ENCODE assay signal across 25 cellular contexts in the genomic region with DNA sequence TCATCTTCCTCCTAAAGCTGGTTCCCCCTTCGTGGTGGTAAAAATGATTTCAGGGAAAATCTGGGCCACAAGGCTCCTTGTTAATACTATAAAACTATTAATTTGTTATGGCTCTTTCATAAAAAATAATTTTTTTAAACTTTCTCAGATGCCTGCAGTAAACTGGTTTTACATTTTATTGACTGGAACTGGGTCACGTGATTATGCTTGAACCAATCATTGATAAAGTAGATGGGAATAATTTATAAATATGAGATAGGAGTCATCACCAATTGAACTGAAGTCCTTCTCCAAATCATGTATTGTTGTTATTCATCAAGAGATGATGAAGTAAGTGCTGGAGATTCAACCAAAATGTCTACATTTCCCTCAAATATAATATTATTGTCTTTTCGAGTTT.
"Had no signal": no experiment of that assay in that cellular context is flagged by ENCODE, and none has a peak within 500 bp of the region (broad histone marks: within the 10 kb centered on the region; RNA-seq: fewer than 3 reads in every experiment).

No MANE protein-coding gene starts in this region.

- H3K4me1 Mint-ChIP-seq: endodermal cell; memory B cell; naive thymus-derived CD4-positive, alpha-beta T cell had no signal

- H3K36me3 ChIP-seq: colonic mucosa, esophagus squamous epithelium, gastrocnemius medialis, heart right ventricle, left lung, lower lobe of right lung had no signal

- H3K27ac Mint-ChIP-seq: dendritic cell treated with granulocyte-macrophage colony-stimulating factor and Interleukin-4, amounts not matched to agents 40 ng/mL and 50 ng/mL, for 4 days; effector memory CD8-positive, alpha-beta T cell; endodermal cell; memory B cell; naive thymus-derived CD4-positive, alpha-beta T cell had no signal

- DNase-seq: colonic mucosa; cortex of kidney; effector CD8-positive, alpha-beta T cell; effector memory CD8-positive, alpha-beta T cell; endodermal cell; erythroblast; esophagus squamous epithelium; foreskin fibroblast; foreskin melanocyte; gastrocnemius medialis; glutamatergic neuron; head of caudate nucleus; heart right ventricle; hippocampal formation; left cardiac atrium; left lung; left ventricle myocardium superior; lower lobe of right lung; mesendoderm; midbrain; naive thymus-derived CD4-positive, alpha-beta T cell had no signal

- H3K27me3 Mint-ChIP-seq: dendritic cell treated with granulocyte-macrophage colony-stimulating factor and Interleukin-4, amounts not matched to agents 40 ng/mL and 50 ng/mL, for 4 days; effector memory CD8-positive, alpha-beta T cell; memory B cell had no signal

- H3K9me3 Mint-ChIP-seq: dendritic cell treated with granulocyte-macrophage colony-stimulating factor and Interleukin-4, amounts not matched to agents 40 ng/mL and 50 ng/mL, for 4 days; endodermal cell; memory B cell; naive thymus-derived CD4-positive, alpha-beta T cell had no signal

- H3K4me1 ChIP-seq: colonic mucosa, esophagus squamous epithelium, gastrocnemius medialis, heart right ventricle, left lung, lower lobe of right lung had no signal

- H3K27ac ChIP-seq: colonic mucosa, esophagus squamous epithelium, gastrocnemius medialis, heart right ventricle, left lung, lower lobe of right lung had no signal

- ATAC-seq: effector memory CD8-positive, alpha-beta T cell; gastrocnemius medialis; heart right ventricle; left cardiac atrium; left lung; left ventricle myocardium superior; lower lobe of right lung; naive thymus-derived CD4-positive, alpha-beta T cell had no signal

- H3K27me3 ChIP-seq: colonic mucosa, esophagus squamous epithelium, gastrocnemius medialis, heart right ventricle, left lung had no signal

- H3K36me3 Mint-ChIP-seq: memory B cell; naive thymus-derived CD4-positive, alpha-beta T cell had no signal

- H3K4me3 Mint-ChIP-seq: dendritic cell treated with granulocyte-macrophage colony-stimulating factor and Interleukin-4, amounts not matched to agents 40 ng/mL and 50 ng/mL, for 4 days; effector memory CD8-positive, alpha-beta T cell; endodermal cell; memory B cell; naive thymus-derived CD4-positive, alpha-beta T cell had no signal

- H3K9me3 ChIP-seq: colonic mucosa, esophagus squamous epithelium, gastrocnemius medialis, heart right ventricle, left lung, lower lobe of right lung had no signal

- H3K4me3 ChIP-seq: colonic mucosa, esophagus squamous epithelium, gastrocnemius medialis, heart right ventricle, left lung, lower lobe of right lung had no signal

- FAIRE-seq: endometrium, keratinocyte had no signal
